In genomic region chr1:67431869-67432578, GRCh38 we compare ENCODE assay signal across 10 cellular contexts. TPM values are rescaled to one million over a fixed set of nuclear protein-coding genes. Genes with fewer than 3 reads are reported as not detected.
DNase-seq lines count a peak whose midpoint lies in the region; ATAC-seq, FAIRE-seq and TF ChIP-seq lines count a peak whose summit lies in the region.
"Had no signal": no experiment of that assay in that cellular context is flagged by ENCODE, and none has a peak within 500 bp of the region (broad histone marks: within the 10 kb centered on the region; RNA-seq: fewer than 3 reads in every experiment).

No MANE protein-coding gene starts in this region.

- peaks cover 24% of the 10 kb centered on the region for H3F3A ChIP-seq in DOHH2 (ENCODE audit: control insufficient read depth, insufficient read depth)

- no peak for FAIRE-seq in GM12878 (lab: Jason Lieb, UNC)
- FAIRE-seq: colon had no signal

- POLR2A ChIA-PET in GM12878 (lab: Charles Lee), result interaction anchor here (0.6 to 1.1 kb wide), 7 partner anchors 13 to 283 kb away, joined by 3 to 9 read pairs (median 3); no protein-coding TSS in a partner anchor

- peak overlapping the region; percentile 3; the same call in 1 of the 2 replicates for H3K9ac ChIP-seq in GM12878 (ENCODE audit: control insufficient read depth, insufficient read depth, low read length)

- H2AFZ ChIP-seq in GM12878 (ENCODE audit: control insufficient read depth, low read depth, low read length), result peak overlapping the region; percentile 38; the same call in 1 of the 2 replicates

- H3K36me3 ChIP-seq in DOHH2 (ENCODE audit: control insufficient read depth, low read length), result peaks cover 30% of the 10 kb centered on the region
- peaks cover 25% of the 10 kb centered on the region for H3K36me3 ChIP-seq in KOPT-K1 (ENCODE audit: insufficient read depth, low read length)
- no peaks in the 10 kb centered on the region for H3K36me3 ChIP-seq in GM12878 (ENCODE audit: control insufficient read depth in 2 of 2, insufficient read depth in 2 of 2, low read length in 1 of 2)

- peak overlapping the region; percentile 98 for H3K4me3 ChIP-seq in DOHH2 (ENCODE audit: low read length)
- H3K4me3 ChIP-seq in GM12878, result peak overlapping the region; percentile 68; the same call in 1 of the 2 replicates

- H3K27ac ChIP-seq in DOHH2 (ENCODE audit: low read depth, low read length) (peak overlapping the region; percentile 89), KOPT-K1 (ENCODE audit: low read depth, low read length, poor library complexity, severe bottlenecking) (peak overlapping the region; percentile 98), GM12878 (ENCODE audit: control insufficient read depth, insufficient read depth) (peak overlapping the region; percentile 96)

- peak overlapping the region; percentile 100 for H3K4me3 Mint-ChIP-seq in nephron progenitor cell

- H3K9me3 ChIP-seq in DOHH2 (ENCODE audit: control insufficient read depth, insufficient read depth, low read length) (no peaks in the 10 kb centered on the region), KOPT-K1 (ENCODE audit: insufficient read depth, low read length, poor library complexity, severe bottlenecking) (no peaks in the 10 kb centered on the region), GM12878 (replicated peaks; ENCODE audit: control insufficient read depth, insufficient read depth, low read length) (no peaks in the 10 kb centered on the region)

- H3K9me2 ChIP-seq in DOHH2 (replicated peaks; ENCODE audit: control insufficient read depth, low read length), result no peaks in the 10 kb centered on the region

- RAD21 ChIA-PET in GM12878 (lab: Charles Lee; ENCODE audit: unreplicated experiment), result interaction anchor here (0.8 to 1.9 kb wide), 5 partner anchors 59 to 328 kb away, joined by 3 to 7 read pairs (median 5); no protein-coding TSS in a partner anchor

- intact Hi-C loops in GM12878 (cut with micrococcal nuclease; ENCODE audit: unreplicated experiment), result loop anchor here (2.0 to 5.0 kb wide), 4 partner anchors 93 to 501 kb away; partner anchors contain the start of gene GADD45A

- BruUV-seq in GM12878 (replicated peaks; lab: Mats Ljungman, UMichigan), result no TSS peak

- SMC1A ChIA-PET in GM12878 (lab: Charles Lee; ENCODE audit: uncharacterized antibody, unreplicated experiment), result interaction anchor here (0.7 to 2.2 kb wide), 15 partner anchors 8 to 506 kb away, joined by 3 to 12 read pairs (median 3); partner anchors contain the start of gene IL23R

- CTCF ChIA-PET in GM12878 (lab: Yijun Ruan, JAX), result interaction anchor here (0.8 to 5.2 kb wide), 11 partner anchors 9 to 428 kb away, joined by 3 to 38 read pairs (median 4); no protein-coding TSS in a partner anchor

- H3K4me2 ChIP-seq in DOHH2 (ENCODE audit: low read length) (peak overlapping the region; percentile 94), GM12878 (ENCODE audit: control insufficient read depth, insufficient read depth) (peak overlapping the region; percentile 82)

- no peak for TF ChIP-seq POLR2A in GM12878 (IDR thresholded peaks at IDR 0.05; ENCODE audit: low read depth, low read length)

- no peak for TF ChIP-seq CTCF in DOHH2 (IDR thresholded peaks at IDR 0.05; ENCODE audit: low read depth, low read length, poor library complexity, severe bottlenecking)
- no peak for TF ChIP-seq CTCF in GM12878 (IDR thresholded peaks at IDR 0.05 in 2 of 3, conservative IDR thresholded peaks at IDR 0.05 in 1 of 3; ENCODE audit: control insufficient read depth in 2 of 3, extremely low read depth in 1 of 3, insufficient read depth in 1 of 3, low read depth in 3 of 3, low read length in 3 of 3)
- no peak for TF ChIP-seq CTCF in nephron progenitor cell (IDR thresholded peaks at IDR 0.05)

- H3K36me3 Mint-ChIP-seq in nephron progenitor cell (ENCODE audit: low read depth), result peaks cover 20% of the 10 kb centered on the region

- H3K79me2 ChIP-seq in DOHH2 (ENCODE audit: control insufficient read depth, low read length), result peaks cover 48% of the 10 kb centered on the region
- H3K79me2 ChIP-seq in GM12878 (ENCODE audit: control insufficient read depth, insufficient read depth, low read length), result peaks cover 32% of the 10 kb centered on the region

- peaks cover 4% of the 10 kb centered on the region for H3K27me3 Mint-ChIP-seq in nephron progenitor cell (ENCODE audit: low read depth, poor library complexity)

- H3K4me1 ChIP-seq in DOHH2 (ENCODE audit: control insufficient read depth, low read length), result peaks cover 46% of the 10 kb centered on the region
- peaks cover 15% of the 10 kb centered on the region for H3K4me1 ChIP-seq in GM12878 (ENCODE audit: control insufficient read depth, insufficient read depth, low read length)

- no peak for TF ChIP-seq EP300 in GM12878 (IDR thresholded peaks at IDR 0.05; ENCODE audit: borderline replicate concordance in 1 of 2, control insufficient read depth in 1 of 2, low read depth in 2 of 2, low read length in 2 of 2)

- peaks cover 24% of the 10 kb centered on the region for H4K20me1 ChIP-seq in DOHH2 (ENCODE audit: control insufficient read depth, insufficient read depth, low read depth, low read length)
- H4K20me1 ChIP-seq in GM12878 (ENCODE audit: control insufficient read depth, insufficient read depth), result 0 out of 2 replicates have a peak, but pooled peaks cover 3% of the 10 kb centered on the region

- DNase-seq in GM12878 (ENCODE audit: low read depth, low spot score), result no peak
- no peak for DNase-seq in nephron progenitor cell
- DNase-seq: SIG-M5 had no signal

- 81% methylated on average over 8 of the region's 8 CpGs for WGBS in GM12878 (ENCODE audit: insufficient coverage, insufficient replicate concordance, low lambda C conversion rate, missing lambda C conversion rate)

- H3K27me3 ChIP-seq in DOHH2 (ENCODE audit: control insufficient read depth, low read length) (no peaks in the 10 kb centered on the region), GM12878 (replicated peaks in 1 of 2; ENCODE audit: control insufficient read depth in 2 of 2, insufficient read depth in 2 of 2, low read length in 1 of 2) (no peaks in the 10 kb centered on the region)

- ATAC-seq in GM12878 (no peak), GM19328 (IDR thresholded peaks at IDR 0.05; ENCODE audit: unreplicated experiment) (no peak), HG03520 (IDR thresholded peaks at IDR 0.05; ENCODE audit: unreplicated experiment) (no peak), HG02981 (IDR thresholded peaks at IDR 0.05; ENCODE audit: unreplicated experiment) (no peak), HG03196 (IDR thresholded peaks at IDR 0.05; ENCODE audit: unreplicated experiment) (no peak)

- in situ Hi-C loops in GM12878 (cut with MboI), result no loop called here

- no peak for TF ChIP-seq RAD21 in GM12878 (IDR thresholded peaks at IDR 0.05; ENCODE audit: insufficient read depth, low read depth, low read length)

- H3K9me3 Mint-ChIP-seq in nephron progenitor cell, result no peaks in the 10 kb centered on the region

- peaks cover 28% of the 10 kb centered on the region for H3K4me1 Mint-ChIP-seq in nephron progenitor cell

- no peak overlapping the region for H3K27ac Mint-ChIP-seq in nephron progenitor cell

TF ChIP-seq in GM12878, 131 proteins besides CTCF, POLR2A, EP300 and RAD21:
- TF ChIP-seq KLF5 (IDR thresholded peaks at IDR 0.05; ENCODE audit: partially characterized antibody) (no peak), ATF7 (IDR thresholded peaks at IDR 0.05; ENCODE audit: low read depth) (no peak), TBL1XR1 (IDR thresholded peaks at IDR 0.05; ENCODE audit: low read depth, low read length) (no peak), RCOR1 (conservative IDR thresholded peaks at IDR 0.05; ENCODE audit: low read depth, low read length) (no peak), IKZF2 (IDR thresholded peaks at IDR 0.05) (no peak), ATF3 (IDR thresholded peaks at IDR 0.05; ENCODE audit: borderline replicate concordance, extremely low read depth, low read depth, low read length) (no peak), RBBP5 (conservative IDR thresholded peaks at IDR 0.05) (no peak), MTA2 (IDR thresholded peaks at IDR 0.05; ENCODE audit: low read depth) (no peak), TAF1 (IDR thresholded peaks at IDR 0.05; ENCODE audit: borderline replicate concordance, low read depth, low read length) (no peak), ZZZ3 (IDR thresholded peaks at IDR 0.05; ENCODE audit: control insufficient read depth, insufficient read length, low read depth) (no peak), EED (IDR thresholded peaks at IDR 0.05; ENCODE audit: low read depth) (no peak), RB1 (IDR thresholded peaks at IDR 0.05; ENCODE audit: borderline replicate concordance) (no peak), KAT2A (conservative IDR thresholded peaks at IDR 0.05; ENCODE audit: control insufficient read depth, low read depth, low read length) (no peak)

RNA-seq across cellular contexts. Expression of gene SERBP1, which starts 1.8 kb away (rescaled TPM):
- 200 and 206 TPM in 2 replicates for total RNA-seq in GM12878 (2013; cell fraction: nucleolus; rRNA removed)
- total RNA-seq in GM12878 (2014; rRNA removed) (334 and 376 TPM in 2 replicates), GM12878 (2014; rRNA removed; fragmentation: Illumina TruSeq; extraction: Trizol) (471 and 509 TPM in 2 replicates), GM12878 (2021) (383 and 385 TPM in 2 replicates)
- 133 TPM for polyA plus RNA-seq in GM12878 (2011; ENCODE audit: low read depth)
- polyA plus RNA-seq in GM12878 (2011; rRNA removed) (416 and 531 TPM in 2 replicates), GM12878 (2014; fragmentation: Illumina TruSeq; extraction: Trizol) (414 and 440 TPM in 2 replicates), GM12878 (2014; fragmentation: Nextera tagmentation; extraction: Ambion mirVana) (100 to 1,000 TPM in 1 of 2 experiments, 10 to 100 TPM in 1; 76.7 to 111 TPM), GM12878 (2014; rRNA removed) (343 and 346 TPM in 2 replicates), GM12878 (2016; fragmentation: Nextera tagmentation; extraction: Ambion mirVana) (100 to 1,000 TPM; 384 to 389 TPM)
- polyA plus RNA-seq in GM12878 (2011; cell fraction: cytosol; rRNA removed), result 172 and 204 TPM in 2 replicates
- polyA plus RNA-seq in GM12878 (2011; cell fraction: nucleus; rRNA removed), result 107 and 186 TPM in 2 replicates
- 308 and 325 TPM in 2 replicates for polyA plus RNA-seq in GM12878 (2012)
- polyA minus RNA-seq in GM12878 (2011; rRNA and poly(A)+ RNA removed), result 117 and 148 TPM in 2 replicates
- polyA minus RNA-seq in GM12878 (2011; cell fraction: cytosol; rRNA and poly(A)+ RNA removed), result 120 and 146 TPM in 2 replicates
- polyA minus RNA-seq in GM12878 (2011; cell fraction: nucleus; rRNA and poly(A)+ RNA removed), result 45.2 and 84.8 TPM in 2 replicates
